Comparison of ENCODE assay signal across 14 cellular contexts in the genomic region with DNA sequence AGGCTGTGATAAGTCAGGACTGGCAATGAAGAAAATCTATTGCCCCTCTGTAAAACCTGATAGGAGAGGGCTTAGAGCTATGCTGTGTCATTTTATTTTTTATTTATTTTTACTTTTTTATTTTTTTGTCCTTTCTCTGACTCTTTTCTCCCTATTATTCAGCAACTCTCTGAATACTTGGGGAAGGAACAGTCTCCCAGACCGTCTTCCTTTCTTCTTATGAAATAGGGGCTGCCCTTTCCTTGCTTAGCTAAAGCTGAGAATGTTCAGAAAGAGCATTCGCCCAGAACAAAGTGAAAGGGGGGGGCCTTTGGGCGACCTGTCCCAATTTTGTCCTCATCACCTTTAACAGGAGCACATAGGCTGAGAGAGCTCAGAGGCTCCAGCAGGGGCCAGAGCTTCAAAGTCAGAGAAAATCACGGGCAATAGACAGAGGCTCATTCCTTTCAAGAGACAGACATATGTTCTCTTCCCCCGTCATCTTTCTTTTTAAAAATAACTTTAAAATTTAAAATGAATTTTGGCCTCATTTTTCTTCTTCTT.
DNase-seq lines count a peak whose midpoint lies in the region; ATAC-seq, FAIRE-seq and TF ChIP-seq lines count a peak whose summit lies in the region.
"Had no signal": no experiment of that assay in that cellular context is flagged by ENCODE, and none has a peak within 500 bp of the region (broad histone marks: within the 10 kb centered on the region; RNA-seq: fewer than 3 reads in every experiment).

No MANE protein-coding gene starts in this region.

- H3K9me3 Mint-ChIP-seq in astrocyte (ENCODE audit: unreplicated experiment), result peaks cover 3% of the 10 kb centered on the region
- H3K9me3 Mint-ChIP-seq in naive thymus-derived CD8-positive, alpha-beta T cell, result peaks cover 0 to 9% (median 6%) of the 10 kb centered on the region in 9 donors

- H3K9ac ChIP-seq in astrocyte (ENCODE audit: low read length), result peak overlapping the region; percentile 69
- H3K9ac ChIP-seq in mesenchymal stem cell (ENCODE audit: low read length), result peak overlapping the region; percentile 59

- H2AK5ac ChIP-seq in mesenchymal stem cell (ENCODE audit: low read length, severe bottlenecking), result no peak overlapping the region

- H3K23ac ChIP-seq in mesenchymal stem cell (ENCODE audit: low read length in 2 of 2), result no peak overlapping the region

- intact Hi-C loops in tibial artery (cut with DNase I; ENCODE audit: low total_unique reads), result no loop called here

- peak overlapping the region; percentile 28 for H2BK15ac ChIP-seq in mesenchymal stem cell (ENCODE audit: low read depth, poor library complexity, severe bottlenecking)

- H3K27me3 Mint-ChIP-seq in astrocyte (ENCODE audit: low read depth, unreplicated experiment), result no peaks in the 10 kb centered on the region
- peaks cover 5 to 24% (median 19%) of the 10 kb centered on the region in 5 donors for H3K27me3 Mint-ChIP-seq in naive thymus-derived CD8-positive, alpha-beta T cell

- no peak for ATAC-seq in HG02938 (IDR thresholded peaks at IDR 0.05; ENCODE audit: unreplicated experiment)
- ATAC-seq in naive thymus-derived CD8-positive, alpha-beta T cell, result no peak

- H2AFZ ChIP-seq in astrocyte (ENCODE audit: low read depth, low read length) (peak overlapping the region; percentile 23), mesenchymal stem cell (ENCODE audit: low read depth, low read length) (no peak overlapping the region)

- H3K79me2 ChIP-seq in astrocyte (ENCODE audit: insufficient read depth, low read length), result no peaks in the 10 kb centered on the region

- H3K36me3 Mint-ChIP-seq in astrocyte (ENCODE audit: low read depth, unreplicated experiment), result no peaks in the 10 kb centered on the region
- H3K36me3 Mint-ChIP-seq in naive thymus-derived CD8-positive, alpha-beta T cell, result peaks cover 0 to 7% (median 0%) of the 10 kb centered on the region in 3 donors

- H4K91ac ChIP-seq in mesenchymal stem cell (ENCODE audit: low read length), result no peak overlapping the region

- WGBS in mesenchymal stem cell, result 42% methylated on average over 2 of the region's 5 CpGs

- H3K18ac ChIP-seq in mesenchymal stem cell (ENCODE audit: low read depth in 1 of 2, low read length in 2 of 2), result no peak overlapping the region

- no peak for TF ChIP-seq POLR2A in NB4 (IDR thresholded peaks at IDR 0.05; ENCODE audit: extremely low read depth, insufficient read length)

- no peak for TF ChIP-seq CTCF in NB4 (IDR thresholded peaks at IDR 0.05; ENCODE audit: low read depth, low read length)
- no peak for TF ChIP-seq CTCF in astrocyte (IDR thresholded peaks at IDR 0.05; ENCODE audit: insufficient read depth, low read depth, low read length)
- TF ChIP-seq CTCF in tibial artery (IDR thresholded peaks at IDR 0.05), result no peak

- no peak overlapping the region for H2BK120ac ChIP-seq in mesenchymal stem cell (ENCODE audit: low read depth, low read length)

- no peaks in the 10 kb centered on the region for H3K79me1 ChIP-seq in mesenchymal stem cell (replicated peaks; ENCODE audit: low read length, poor library complexity, severe bottlenecking)

- H3K4me1 ChIP-seq in astrocyte (ENCODE audit: insufficient read depth, low read length) (peaks cover 29% of the 10 kb centered on the region), mesenchymal stem cell (ENCODE audit: control insufficient read depth, insufficient read depth, low read depth, low read length) (peaks cover 10% of the 10 kb centered on the region), tibial artery (peaks cover 0 to 33% (median 19%) of the 10 kb centered on the region in 4 donors)

- H3K4me3 ChIP-seq in NB4 (ENCODE audit: low read depth, low read length) (no peak overlapping the region), astrocyte (ENCODE audit: insufficient read depth, low read depth, low read length) (no peak overlapping the region), mesenchymal stem cell (ENCODE audit: insufficient read depth in 1 of 2, low read depth in 1 of 2, low read length in 2 of 2) (no peak overlapping the region), tibial artery (peak overlapping the region in 1 of 2 donors; percentile 0)
- H3K4me3 ChIP-seq: adrenal gland had no signal

- H2BK12ac ChIP-seq in mesenchymal stem cell (ENCODE audit: low read length in 2 of 2), result no peak overlapping the region

- peak; percentile 4 for DNase-seq in NB4 (ENCODE audit: low read depth)
- DNase-seq in astrocyte (ENCODE audit: low read depth), result no peak
- DNase-seq in mesenchymal stem cell, result no peak
- no peak for DNase-seq in tibial artery
- no peak for DNase-seq in naive thymus-derived CD8-positive, alpha-beta T cell
- no peak for DNase-seq in ACHN
- DNase-seq: activated T-cell treated with anti-CD3 and anti-CD28 coated beads, Interleukin-2, amount 50 U/mL, for 72 hours; midbrain; NCI-H748 treated with DMSO at 0.1 percent for 48 hours; posterior cingulate gyrus; stimulated activated CD4-positive, alpha-beta T cell treated with anti-CD3 and anti-CD28 coated beads, Interleukin-2, amount 100 ng/mL, for 24 hours had no signal

- peak overlapping the region; percentile 89 for H3K27ac Mint-ChIP-seq in astrocyte (ENCODE audit: unreplicated experiment)
- H3K27ac Mint-ChIP-seq in naive thymus-derived CD8-positive, alpha-beta T cell, result no peak overlapping the region
- H3K27ac Mint-ChIP-seq: activated T-cell treated with anti-CD3 and anti-CD28 coated beads, Interleukin-2, amount 50 U/mL, for 72 hours had no signal

- H3K4me1 Mint-ChIP-seq in astrocyte (ENCODE audit: low read depth, unreplicated experiment), result peaks cover 24% of the 10 kb centered on the region
- no peaks in the 10 kb centered on the region for H3K4me1 Mint-ChIP-seq in naive thymus-derived CD8-positive, alpha-beta T cell

- POLR2A ChIA-PET in naive thymus-derived CD8-positive, alpha-beta T cell (lab: Charles Lee), result no interaction called here

- H4K20me1 ChIP-seq in astrocyte (ENCODE audit: insufficient read depth, low read length), result no peaks in the 10 kb centered on the region

- in situ Hi-C loops in ACHN (cut with HindIII; ENCODE audit: low pct_ligation_motif_present, low pct_unique_long_range_greater_than_20kb, low sequenced_read_pairs), result no loop called here

- H3K14ac ChIP-seq in mesenchymal stem cell (ENCODE audit: low read length in 2 of 2), result no peak overlapping the region

- no peak overlapping the region for H2BK5ac ChIP-seq in mesenchymal stem cell (ENCODE audit: low read depth, low read length, poor library complexity, severe bottlenecking)

- H3K36me3 ChIP-seq in astrocyte (ENCODE audit: insufficient read depth, low read length), result no peaks in the 10 kb centered on the region
- no peaks in the 10 kb centered on the region for H3K36me3 ChIP-seq in mesenchymal stem cell (ENCODE audit: control insufficient read depth in 1 of 2, insufficient read depth in 2 of 2, low read depth in 1 of 2, low read length in 2 of 2)
- no peaks in the 10 kb centered on the region for H3K36me3 ChIP-seq in tibial artery
- H3K36me3 ChIP-seq: adrenal gland had no signal

- no peak overlapping the region for H3K4ac ChIP-seq in mesenchymal stem cell (ENCODE audit: low read depth in 1 of 2, low read length in 2 of 2)

- H3K4me3 Mint-ChIP-seq in astrocyte (ENCODE audit: unreplicated experiment), result no peak overlapping the region
- H3K4me3 Mint-ChIP-seq in naive thymus-derived CD8-positive, alpha-beta T cell, result no peak overlapping the region
- H3K4me3 Mint-ChIP-seq: activated T-cell treated with anti-CD3 and anti-CD28 coated beads, Interleukin-2, amount 50 U/mL, for 72 hours had no signal

- no peak overlapping the region for H4K8ac ChIP-seq in mesenchymal stem cell (ENCODE audit: low read length)

- H3K9me3 ChIP-seq in astrocyte (ENCODE audit: insufficient read depth, low read depth, low read length) (peaks cover 2% of the 10 kb centered on the region), mesenchymal stem cell (ENCODE audit: control insufficient read depth, low read length) (no peaks in the 10 kb centered on the region), tibial artery (no peaks in the 10 kb centered on the region)
- H3K9me3 ChIP-seq: adrenal gland had no signal

- H3K27ac ChIP-seq in astrocyte (ENCODE audit: low read depth, low read length) (peak overlapping the region; percentile 84), mesenchymal stem cell (ENCODE audit: low read length, poor library complexity, severe bottlenecking) (peak overlapping the region; percentile 26), tibial artery (peak overlapping the region; percentile 61 to 77)

- H3K27me3 ChIP-seq in astrocyte (ENCODE audit: insufficient read depth, low read length), result peaks cover 3% of the 10 kb centered on the region
- peaks cover 5 to 29% of the 10 kb centered on the region in 2 experiments for H3K27me3 ChIP-seq in mesenchymal stem cell (ENCODE audit: control insufficient read depth in 1 of 2, insufficient read depth in 1 of 2, low read length in 2 of 2)
- peaks cover 0 to under 1% of the 10 kb centered on the region in 2 donors for H3K27me3 ChIP-seq in tibial artery

- no peak for FAIRE-seq in astrocyte (lab: Jason Lieb, UNC)
- FAIRE-seq: urothelium cell line had no signal

- peak overlapping the region; percentile 73 for H3K4me2 ChIP-seq in astrocyte (ENCODE audit: low read length)
- H3K4me2 ChIP-seq in mesenchymal stem cell (ENCODE audit: low read length, poor library complexity, severe bottlenecking), result no peak overlapping the region

Comparison
In these comparisons a context has a peak if more than half of its experiments do, and no peak if none do; other contexts are left out.
1. H3K27ac ChIP-seq: peak in every context shown above with its lines; median percentile 84 in astrocyte; 69 in tibial artery; 26 in mesenchymal stem cell.